ENCODE assay signal across 17 cellular contexts in the genomic region with DNA sequence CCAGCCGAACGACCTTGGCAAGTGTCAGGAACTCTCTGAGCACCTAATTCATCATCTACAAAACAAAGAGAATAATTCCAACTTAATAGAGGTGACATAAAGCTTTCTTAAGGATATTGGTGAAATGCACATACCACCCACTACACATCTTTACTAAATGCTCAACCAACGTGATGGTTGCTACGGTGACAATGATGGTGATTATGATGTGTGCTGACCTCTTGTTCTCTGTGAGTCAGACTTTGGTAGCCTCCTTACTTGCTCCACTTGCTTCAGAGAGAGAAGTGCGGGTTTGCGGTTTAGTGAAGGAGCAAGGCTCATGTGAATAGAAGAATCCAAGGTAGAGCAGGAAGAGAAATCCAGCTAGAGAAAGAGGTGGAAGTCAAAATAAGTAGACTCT. TPM values are rescaled to one million over a fixed set of nuclear protein-coding genes. Genes with fewer than 3 reads are reported as not detected.
A peak's percentile ranks its signal among the peaks of the same experiment; 100 is the strongest.
DNase-seq lines count a peak whose midpoint lies in the region; ATAC-seq and TF ChIP-seq lines count a peak whose summit lies in the region.
"Had no signal": no experiment of that assay in that cellular context is flagged by ENCODE, and none has a peak within 500 bp of the region (broad histone marks: within the 10 kb centered on the region; RNA-seq: fewer than 3 reads in every experiment).

No MANE protein-coding gene starts in this region.

- H3K4me1 ChIP-seq in foreskin keratinocyte, result no peaks in the 10 kb centered on the region
- H3K4me1 ChIP-seq: sigmoid colon, vagina had no signal

- H3K27me3 ChIP-seq in foreskin keratinocyte, result peaks cover 7% of the 10 kb centered on the region
- H3K27me3 ChIP-seq: sigmoid colon, vagina had no signal

- no peak for TF ChIP-seq CTCF in astrocyte of the spinal cord (IDR thresholded peaks at IDR 0.05; ENCODE audit: low read depth, low read length)
- TF ChIP-seq CTCF in foreskin keratinocyte (conservative IDR thresholded peaks at IDR 0.05), result no peak

- no peak overlapping the region for H3K27ac ChIP-seq in foreskin keratinocyte
- H3K27ac ChIP-seq: RWPE1, sigmoid colon, vagina had no signal

- H3K4me3 ChIP-seq in astrocyte of the spinal cord (ENCODE audit: low read depth, low read length), result no peak overlapping the region
- H3K4me3 ChIP-seq: sigmoid colon, vagina had no signal

- in situ Hi-C loops in astrocyte of the spinal cord (cut with HindIII; ENCODE audit: low sequenced_read_pairs), result no loop called here

- no peak for ATAC-seq in foreskin keratinocyte

- peak; percentile 5 for DNase-seq in Daoy (ENCODE audit: low read depth)
- peak; percentile 29 for DNase-seq in HCEC 1CT
- peak; percentile 68 for DNase-seq in astrocyte of the spinal cord (ENCODE audit: low read depth, low spot score)
- peak; percentile 61 for DNase-seq in non-pigmented ciliary epithelial cell (ENCODE audit: low read depth)
- DNase-seq in foreskin keratinocyte, result no peak
- DNase-seq in NCI-H187 (lab: John Stamatoyannopoulos, UW), result no peak
- no peak for DNase-seq in mucosa of gallbladder (ENCODE audit: low spot score)
- DNase-seq: activated CD4-positive, alpha-beta T cell treated with anti-CD3 and anti-CD28 coated beads, Interleukin-2, amount 50 U/mL, for 4 hours; activated naive CD4-positive, alpha-beta T cell treated with anti-CD3 and anti-CD28 coated beads, Interleukin-2, amount 10 ng/mL, durations not matched to agents 7 days and 5 days; dermis blood vessel endothelial cell; NCI-H1417 treated with DMSO at 0.1 percent for 48 hours; NK-92 treated with Interleukin-12 subunit alpha and Interleukin-12 subunit beta, amount 100 ng/mL, for 24 hours; sigmoid colon; stimulated activated CD4-positive, alpha-beta T cell treated with anti-CD3 and anti-CD28 coated beads, Interleukin-1b, Interleukin-23, amount 100 ng/mL, for 48 hours had no signal

RNA-seq across cellular contexts. Expression of a gene that starts 52.8 kb away (rescaled TPM):
- total RNA-seq in Daoy (2014; rRNA removed; shearing (Covaris generic)), result not detected in 2 replicates
- total RNA-seq in foreskin keratinocyte, result not detected in 2 replicates
- polyA plus RNA-seq in foreskin keratinocyte, result not detected in 2 replicates
- 0.14 TPM for total RNA-seq in mucosa of gallbladder
- total RNA-seq: dermis blood vessel endothelial cell, osteoblast, sigmoid colon, vagina had no signal

Comparison
In these comparisons a context has a peak if more than half of its experiments do, and no peak if none do; other contexts are left out.
1. DNase-seq: peak in Daoy (single experiment), HCEC 1CT (single experiment), astrocyte of the spinal cord (single experiment) and non-pigmented ciliary epithelial cell (single experiment); none in foreskin keratinocyte (0 of 2), NCI-H187 (0 of 2) and mucosa of gallbladder (single experiment).